ENCODE assay signal across 16 cellular contexts in genomic region chr22:18075101-18075730, GRCh38. TPM values are rescaled to one million over a fixed set of nuclear protein-coding genes. Genes with fewer than 3 reads are reported as not detected.
A peak's percentile ranks its signal among the peaks of the same experiment; 100 is the strongest.
DNase-seq lines count a peak whose midpoint lies in the region; ATAC-seq and TF ChIP-seq lines count a peak whose summit lies in the region.
"Had no signal": no experiment of that assay in that cellular context is flagged by ENCODE, and none has a peak within 500 bp of the region (broad histone marks: within the 10 kb centered on the region; RNA-seq: fewer than 3 reads in every experiment).

No MANE protein-coding gene starts in this region.

- H3K27me3 Mint-ChIP-seq in activated T-helper 17 cell treated with anti-CD3 and anti-CD28 coated beads, Interleukin-2, amount 50 U/mL, for 72 hours: no peaks in the 10 kb centered on the region
- H3K27me3 Mint-ChIP-seq: activated CD8-positive, alpha-beta T cell treated with anti-CD3 and anti-CD28 coated beads for 36 hours had no signal

- H3K9me3 Mint-ChIP-seq in activated T-helper 17 cell treated with anti-CD3 and anti-CD28 coated beads, Interleukin-2, amount 50 U/mL, for 72 hours: no peaks in the 10 kb centered on the region
- H3K9me3 Mint-ChIP-seq: activated CD8-positive, alpha-beta T cell treated with anti-CD3 and anti-CD28 coated beads for 36 hours; activated T-cell treated with anti-CD3 and anti-CD28 coated beads, Interleukin-2, amount 50 U/mL, for 72 hours had no signal

- DNase-seq in OCI-LY7 (ENCODE audit: low spot score) (peak; percentile 24), kidney tubule cell (ENCODE audit: low spot score) (no peak)
- no peak for DNase-seq in activated CD4-positive, alpha-beta T cell treated with anti-CD3 and anti-CD28 coated beads, Interleukin-2, amount 50 U/mL, for 48 hours
- DNase-seq: NCI-H226; NK-92 treated with Interleukin-12 subunit alpha and Interleukin-12 subunit beta, amount 100 ng/mL, for 24 hours had no signal

- H3K27me3 ChIP-seq in BLaER1: no peaks in the 10 kb centered on the region
- H3K27me3 ChIP-seq in layer of hippocampus (ENCODE audit: control insufficient read depth, insufficient read depth, low read length): no peaks in the 10 kb centered on the region
- H3K27me3 ChIP-seq in stomach smooth muscle (ENCODE audit: control insufficient read depth in 1 of 2, insufficient read depth in 2 of 2, low read length in 2 of 2): no peaks in the 10 kb centered on the region
- H3K27me3 ChIP-seq: ovary, upper lobe of left lung had no signal

- peaks cover 15% of the 10 kb centered on the region for H3K4me1 Mint-ChIP-seq in activated T-helper 17 cell treated with anti-CD3 and anti-CD28 coated beads, Interleukin-2, amount 50 U/mL, for 72 hours

- H3K4me1 ChIP-seq in BLaER1 (peaks cover 49% of the 10 kb centered on the region), OCI-LY7 (ENCODE audit: insufficient read depth, low read length, poor library complexity, severe bottlenecking) (peaks cover 81% of the 10 kb centered on the region), stomach smooth muscle (ENCODE audit: control insufficient read depth, insufficient read depth, low read length) (peaks cover 37% of the 10 kb centered on the region)

- H3K4me2 ChIP-seq in BLaER1: 0 out of 2 replicates have a peak overlapping the region, but pooled peaks have one; percentile 2
- H3K4me2 ChIP-seq in OCI-LY7 (ENCODE audit: low read length): peak overlapping the region; percentile 85

- no peaks in the 10 kb centered on the region for H3K9me2 ChIP-seq in OCI-LY7 (ENCODE audit: insufficient read depth, low read length)

- intact Hi-C loops in OCI-LY7 (cut with micrococcal nuclease; ENCODE audit: unreplicated experiment): loop anchor here (5.0 kb wide), 2 partner anchors 438 to 1372 kb away; partner anchors contain the start of genes BCL2L13 and C22orf39

- H4K20me1 ChIP-seq in BLaER1 (peaks cover 13% of the 10 kb centered on the region; the same call in 1 of the 2 replicates), OCI-LY7 (ENCODE audit: insufficient read depth, low read length) (no peaks in the 10 kb centered on the region)

- peaks cover 20% of the 10 kb centered on the region for H3K36me3 Mint-ChIP-seq in activated T-helper 17 cell treated with anti-CD3 and anti-CD28 coated beads, Interleukin-2, amount 50 U/mL, for 72 hours (ENCODE audit: low read depth)

- ATAC-seq in HG03469 (IDR thresholded peaks at IDR 0.05; ENCODE audit: unreplicated experiment): no peak
- no peak for ATAC-seq in activated T-helper 17 cell treated with anti-CD3 and anti-CD28 coated beads, Interleukin-2, amount 50 U/mL, for 72 hours (replicated peaks)
- ATAC-seq: activated CD8-positive, alpha-beta T cell treated with anti-CD3 and anti-CD28 coated beads for 36 hours; activated T-cell treated with anti-CD3 and anti-CD28 coated beads, Interleukin-2, amount 50 U/mL, for 72 hours had no signal

- POLR2A ChIA-PET in OCI-LY7 (lab: Charles Lee): interaction anchor here (0.5 to 2.4 kb wide), 14 partner anchors 10 to 289 kb away, joined by 3 to 8 read pairs (median 4); no protein-coding TSS in a partner anchor

- H3K9ac ChIP-seq in BLaER1: no peak overlapping the region
- peak overlapping the region; percentile 33 to 47 for H3K9ac ChIP-seq in stomach smooth muscle (ENCODE audit: low read length in 2 of 2)

- H3K27ac ChIP-seq in BLaER1 (no peak overlapping the region), OCI-LY7 (ENCODE audit: low read depth, low read length, poor library complexity, severe bottlenecking) (peak overlapping the region; percentile 76), layer of hippocampus (ENCODE audit: low read depth, low read length) (peak overlapping the region; percentile 46), stomach smooth muscle (ENCODE audit: low read length) (peak overlapping the region; percentile 37)
- H3K27ac ChIP-seq: upper lobe of left lung, WERI-Rb-1 had no signal

- H3K79me2 ChIP-seq in OCI-LY7 (ENCODE audit: insufficient read depth, low read depth, low read length): peaks cover 63% of the 10 kb centered on the region

- peak overlapping the region; percentile 51; the same call in 1 of the 2 replicates for H2AFZ ChIP-seq in OCI-LY7 (ENCODE audit: low read length)

- peaks cover 11% of the 10 kb centered on the region for H3K36me3 ChIP-seq in BLaER1
- H3K36me3 ChIP-seq in OCI-LY7 (ENCODE audit: insufficient read depth, low read length): peaks cover 14% of the 10 kb centered on the region
- peaks cover 2 to 4% of the 10 kb centered on the region in 2 donors for H3K36me3 ChIP-seq in stomach smooth muscle (ENCODE audit: control insufficient read depth in 2 of 2, insufficient read depth in 2 of 2, low read length in 2 of 2)
- H3K36me3 ChIP-seq: ovary had no signal

- no TSS peak for BruUV-seq in OCI-LY7 (replicated peaks; lab: Mats Ljungman, UMichigan)

- no peak overlapping the region for H3K4me3 ChIP-seq in BLaER1
- peak overlapping the region; percentile 87 for H3K4me3 ChIP-seq in OCI-LY7 (ENCODE audit: low read depth, low read length, poor library complexity, severe bottlenecking)
- no peak overlapping the region for H3K4me3 ChIP-seq in stomach smooth muscle (ENCODE audit: low read length in 2 of 2)
- H3K4me3 ChIP-seq: ovary, skin epidermis, upper lobe of left lung had no signal

- no peak for TF ChIP-seq CTCF in OCI-LY7 (conservative IDR thresholded peaks at IDR 0.05; ENCODE audit: low read length)

- H3K9me3 ChIP-seq in BLaER1 (no peaks in the 10 kb centered on the region), OCI-LY7 (ENCODE audit: low read length) (no peaks in the 10 kb centered on the region), stomach smooth muscle (ENCODE audit: control insufficient read depth in 2 of 2, low read length in 2 of 2) (no peaks in the 10 kb centered on the region)
- H3K9me3 ChIP-seq: ovary, upper lobe of left lung had no signal

- CTCF ChIA-PET in OCI-LY7 (lab: Charles Lee; ENCODE audit: unreplicated experiment): interaction anchor here (0.8 to 1.7 kb wide), 9 partner anchors 10 to 277 kb away, joined by 3 to 9 read pairs (median 6); no protein-coding TSS in a partner anchor

- H3K4me3 Mint-ChIP-seq in activated T-helper 17 cell treated with anti-CD3 and anti-CD28 coated beads, Interleukin-2, amount 50 U/mL, for 72 hours: no peak overlapping the region

- no peak overlapping the region for H3K27ac Mint-ChIP-seq in activated T-helper 17 cell treated with anti-CD3 and anti-CD28 coated beads, Interleukin-2, amount 50 U/mL, for 72 hours

RNA-seq across cellular contexts. Expression of gene PEX26, which starts 2.6 kb away (rescaled TPM):
- total RNA-seq in OCI-LY7 (2014; rRNA removed; shearing (Covaris generic)): 17.6 and 22.4 TPM in 2 replicates
- 37.8 and 43.5 TPM in 2 replicates for total RNA-seq in OCI-LY7 (2022)
- total RNA-seq in activated T-helper 17 cell treated with anti-CD3 and anti-CD28 coated beads, Interleukin-2, amount 50 U/mL, for 72 hours: 10 to 100 TPM; 53.4 to 70.5 TPM

RNA-seq across cellular contexts. Expression of gene TUBA8, which starts 35.4 kb away (rescaled TPM):
- 1.9 and 2.8 TPM in 2 replicates for total RNA-seq in OCI-LY7 (2014; rRNA removed; shearing (Covaris generic))
- total RNA-seq in OCI-LY7 (2022): 2.0 TPM in 2 replicates
- 1 to 10 TPM; 4.7 to 6.6 TPM for total RNA-seq in activated T-helper 17 cell treated with anti-CD3 and anti-CD28 coated beads, Interleukin-2, amount 50 U/mL, for 72 hours

RNA-seq across cellular contexts. Expression of gene MICAL3, which starts 50.9 kb away (rescaled TPM):
- 80.9 and 93.2 TPM in 2 replicates for total RNA-seq in OCI-LY7 (2014; rRNA removed; shearing (Covaris generic))
- 175 and 210 TPM in 2 replicates for total RNA-seq in OCI-LY7 (2022)
- total RNA-seq in activated T-helper 17 cell treated with anti-CD3 and anti-CD28 coated beads, Interleukin-2, amount 50 U/mL, for 72 hours: 10 to 100 TPM; 28.7 to 38.5 TPM
